In genomic region chr4:90328558-90328957, GRCh38 we compare ENCODE assay signal across 8 cellular contexts.
DNase-seq lines count a peak whose midpoint lies in the region; ATAC-seq, FAIRE-seq and TF ChIP-seq lines count a peak whose summit lies in the region.

No MANE protein-coding gene starts in this region.

- H4K20me1 ChIP-seq in endothelial cell of umbilical vein (replicated peaks; ENCODE audit: control insufficient read depth, extremely low read depth, insufficient read depth, low read length) = no peaks in the 10 kb centered on the region

- H3K9me1 ChIP-seq in endothelial cell of umbilical vein (replicated peaks; ENCODE audit: control insufficient read depth, extremely low read depth, insufficient read depth, low read length) = no peaks in the 10 kb centered on the region

- H3K9ac ChIP-seq in endothelial cell of umbilical vein (replicated peaks; ENCODE audit: extremely low read depth, insufficient read depth, low read length) (no peak overlapping the region), neuronal stem cell (ENCODE audit: low read depth, low read length, poor library complexity) (no peak overlapping the region)

- H3K36me3 ChIP-seq in endothelial cell of umbilical vein (ENCODE audit: control insufficient read depth in 2 of 2, extremely low read depth in 1 of 2, insufficient read depth in 2 of 2, low read length in 2 of 2) (no peaks in the 10 kb centered on the region), neuronal stem cell (replicated peaks in 1 of 2; ENCODE audit: control insufficient read depth in 2 of 2, insufficient read depth in 2 of 2, low read length in 2 of 2) (no peaks in the 10 kb centered on the region), left lung (no peaks in the 10 kb centered on the region)

- H3K9me3 ChIP-seq in endothelial cell of umbilical vein (replicated peaks; ENCODE audit: control insufficient read depth, insufficient read depth, low read length) = no peaks in the 10 kb centered on the region
- no peaks in the 10 kb centered on the region for H3K9me3 ChIP-seq in neuronal stem cell (replicated peaks in 1 of 2; ENCODE audit: control insufficient read depth in 2 of 2, insufficient read depth in 1 of 2, low read depth in 1 of 2, low read length in 2 of 2)
- H3K9me3 ChIP-seq in left lung = peaks cover 0 to 4% of the 10 kb centered on the region in 2 donors

- no peaks in the 10 kb centered on the region for H3K79me2 ChIP-seq in endothelial cell of umbilical vein (ENCODE audit: control insufficient read depth, insufficient read depth, low read length)

- no peak for TF ChIP-seq POLR2A in endothelial cell of umbilical vein (IDR thresholded peaks at IDR 0.05; ENCODE audit: low read depth, low read length)

- no peak overlapping the region for H3K4me3 ChIP-seq in endothelial cell of umbilical vein (replicated peaks in 1 of 3; ENCODE audit: insufficient read depth in 1 of 3, low read depth in 1 of 3, low read length in 3 of 3)
- H3K4me3 ChIP-seq in neuronal stem cell (ENCODE audit: low read length in 2 of 2) = no peak overlapping the region
- no peak overlapping the region for H3K4me3 ChIP-seq in left lung

- no peak overlapping the region for H2BK15ac ChIP-seq in neuronal stem cell (ENCODE audit: low read length)

- H3K4me2 ChIP-seq in endothelial cell of umbilical vein (ENCODE audit: insufficient read depth, low read length) = no peak overlapping the region
- no peak overlapping the region for H3K4me2 ChIP-seq in neuronal stem cell (ENCODE audit: insufficient read depth, low read length, poor library complexity, severe bottlenecking)

- H4K8ac ChIP-seq in neuronal stem cell (ENCODE audit: low read depth, low read length) = no peak overlapping the region

- H2BK12ac ChIP-seq in neuronal stem cell (ENCODE audit: low read length) = no peak overlapping the region

- peak overlapping the region; percentile 48 for H2AFZ ChIP-seq in endothelial cell of umbilical vein (ENCODE audit: low read depth, low read length)
- peak overlapping the region; percentile 71 for H2AFZ ChIP-seq in neuronal stem cell (ENCODE audit: low read length)

- ATAC-seq in HG03095 (IDR thresholded peaks at IDR 0.05; ENCODE audit: unreplicated experiment) (no peak), left lung (no peak), GM19324 (IDR thresholded peaks at IDR 0.05; ENCODE audit: low FRiP score, unreplicated experiment) (no peak)

- H3K27ac ChIP-seq in endothelial cell of umbilical vein (ENCODE audit: insufficient read depth, low read depth, low read length) = no peak overlapping the region
- H3K27ac ChIP-seq in neuronal stem cell (replicated peaks; ENCODE audit: low read length) = no peak overlapping the region
- no peak overlapping the region for H3K27ac ChIP-seq in left lung

- H3K79me1 ChIP-seq in neuronal stem cell (ENCODE audit: low read depth, low read length) = no peaks in the 10 kb centered on the region

- dilution Hi-C loops in endothelial cell of umbilical vein (cut with MboI; ENCODE audit: extremely low pct_ligation_motif_present, low sequenced_read_pairs) = no loop called here

- intact Hi-C loops in endothelial cell of umbilical vein (cut with micrococcal nuclease) = no loop called here
- intact Hi-C loops in left lung (cut with DNase I) = no loop called here

- POLR2A ChIA-PET in endothelial cell of umbilical vein (lab: Charles Lee) = no interaction called here

- BruUV-seq in endothelial cell of umbilical vein (replicated peaks; lab: Mats Ljungman, UMichigan) = no TSS peak

- no peak overlapping the region for H3K23ac ChIP-seq in neuronal stem cell (ENCODE audit: low read depth, low read length, poor library complexity)

- FAIRE-seq in endothelial cell of umbilical vein (lab: Jason Lieb, UNC) = no peak

- no peaks in the 10 kb centered on the region for H3K27me3 ChIP-seq in endothelial cell of umbilical vein (ENCODE audit: control insufficient read depth in 2 of 2, insufficient read depth in 2 of 2, low read length in 2 of 2)
- H3K27me3 ChIP-seq in neuronal stem cell (ENCODE audit: control insufficient read depth in 3 of 3, insufficient read depth in 3 of 3, low read depth in 1 of 3, low read length in 3 of 3) = no peaks in the 10 kb centered on the region
- H3K27me3 ChIP-seq in left lung = no peaks in the 10 kb centered on the region

- DNase-seq in H4 (ENCODE audit: low spot score) (peak; percentile 74), NCI-H345 treated with DMSO at 0.1 percent for 48 hours (lab: John Stamatoyannopoulos, UW; ENCODE audit: unreplicated experiment) (peak; percentile 56), endothelial cell of umbilical vein (ENCODE audit: low read depth, low spot score) (peak; percentile 18), neuronal stem cell (ENCODE audit: low spot score) (peak; percentile 8), left lung (no peak), ACHN (no peak)

- no peak overlapping the region for H3K14ac ChIP-seq in neuronal stem cell (ENCODE audit: low read length)

- H3K4me1 ChIP-seq in endothelial cell of umbilical vein (ENCODE audit: control insufficient read depth, extremely low read depth, insufficient read depth, low read length) (no peaks in the 10 kb centered on the region), neuronal stem cell (ENCODE audit: control insufficient read depth in 2 of 2, insufficient read depth in 1 of 2, low read depth in 1 of 2, low read length in 2 of 2) (peaks cover 2% of the 10 kb centered on the region in 2 donors), left lung (peaks cover 0 to 4% of the 10 kb centered on the region in 2 donors)

- H3K18ac ChIP-seq in neuronal stem cell (ENCODE audit: low read length) = no peak overlapping the region

- no peak overlapping the region for H2BK120ac ChIP-seq in neuronal stem cell (ENCODE audit: low read depth, low read length)

- no peak overlapping the region for H2AK5ac ChIP-seq in neuronal stem cell (ENCODE audit: low read depth, low read length)

- in situ Hi-C loops in ACHN (cut with HindIII; ENCODE audit: low pct_ligation_motif_present, low pct_unique_long_range_greater_than_20kb, low sequenced_read_pairs) = no loop called here

- CTCF ChIA-PET in endothelial cell of umbilical vein (lab: Charles Lee) = no interaction called here

- H2BK5ac ChIP-seq in neuronal stem cell (ENCODE audit: low read length) = no peak overlapping the region

- no CpG with 5 or more reads among the region's 2 CpGs for WGBS in neuronal stem cell (ENCODE audit: extremely low coverage in 2 of 2, insufficient read length in 2 of 2, insufficient replicate concordance in 1 of 2), 2 donors

- H4K91ac ChIP-seq in neuronal stem cell (ENCODE audit: low read depth, low read length, poor library complexity) = no peak overlapping the region

- no peak overlapping the region for H3K4ac ChIP-seq in neuronal stem cell (ENCODE audit: low read length)

- TF ChIP-seq CTCF in endothelial cell of umbilical vein (IDR thresholded peaks at IDR 0.05; ENCODE audit: extremely low read depth in 1 of 2, insufficient read depth in 1 of 2, low read depth in 1 of 2, low read length in 2 of 2) = no peak
- TF ChIP-seq CTCF in left lung (IDR thresholded peaks at IDR 0.05) = no peak

TF ChIP-seq in endothelial cell of umbilical vein, 7 proteins besides CTCF, POLR2A, EP300 and RAD21:
- TF ChIP-seq JUN (IDR thresholded peaks at IDR 0.05; ENCODE audit: borderline replicate concordance, insufficient read depth, insufficient read length, low read depth) (no peak), FOS (IDR thresholded peaks at IDR 0.05; ENCODE audit: borderline replicate concordance, insufficient read depth, low read length) (no peak), MYC (IDR thresholded peaks at IDR 0.05; ENCODE audit: low read depth, low read length) (no peak)

Comparison
In these comparisons a context has a peak if more than half of its experiments do, and no peak if none do; other contexts are left out.
1. DNase-seq: peak in H4 (single experiment), NCI-H345 treated with DMSO at 0.1 percent for 48 hours (single experiment), endothelial cell of umbilical vein (single experiment) and neuronal stem cell (single experiment); none in left lung (0 of 2) and ACHN (single experiment).